In genomic region chr10:69715156-69715898, GRCh38 we compare ENCODE assay signal across 18 cellular contexts.
DNase-seq lines count a peak whose midpoint lies in the region; ATAC-seq and TF ChIP-seq lines count a peak whose summit lies in the region.
"Had no signal": no experiment of that assay in that cellular context is flagged by ENCODE, and none has a peak within 500 bp of the region (broad histone marks: within the 10 kb centered on the region; RNA-seq: fewer than 3 reads in every experiment).

No MANE protein-coding gene starts in this region.

- H3K4me3 ChIP-seq in AG04449 (ENCODE audit: low read depth, low read length): no peak overlapping the region
- H3K4me3 ChIP-seq: gastroesophageal sphincter, upper lobe of left lung had no signal

- ATAC-seq in HG02938 (IDR thresholded peaks at IDR 0.05; ENCODE audit: unreplicated experiment) (no peak), HG02885 (IDR thresholded peaks at IDR 0.05; ENCODE audit: poor library complexity, unreplicated experiment) (no peak), GM21786 (IDR thresholded peaks at IDR 0.05; ENCODE audit: unreplicated experiment) (no peak), HG02884 (IDR thresholded peaks at IDR 0.05; ENCODE audit: unreplicated experiment) (no peak)
- ATAC-seq: gastroesophageal sphincter; HCT116; Right ventricle myocardium inferior; stimulated activated naive B cell treated with anti-CD40 and anti-IgM and Interleukin-4, amounts not matched to agents 10 μg/mL and 1 μg/mL and 100 μg/mL, for 72 hours; T-cell had no signal

- no peak for TF ChIP-seq CTCF in AG04449 (IDR thresholded peaks at IDR 0.05; ENCODE audit: insufficient read depth, low read length, missing control alignments)

- CTCF ChIA-PET in AG04449 (lab: Yijun Ruan, JAX): interaction anchor here (0.7 to 9.0 kb wide), 25 partner anchors 8 to 307 kb away, joined by 3 to 214 read pairs (median 7); no protein-coding TSS in a partner anchor

- in situ Hi-C loops in SK-MEL-5 (cut with HindIII; ENCODE audit: low pct_unique_long_range_greater_than_20kb, low sequenced_read_pairs): no loop called here

- POLR2A ChIA-PET in AG04449 (lab: Yijun Ruan, JAX): no interaction called here

- DNase-seq in AG04449 (ENCODE audit: low read depth, low spot score) (peak; percentile 40), SK-MEL-5 (ENCODE audit: low read depth, low spot score) (peak; percentile 29), fibroblast of gingiva (ENCODE audit: low read depth) (peak; percentile 51), pons (ENCODE audit: low spot score) (peak; percentile 13)
- DNase-seq: activated CD4-positive, alpha-beta T cell treated with anti-CD3 and anti-CD28 coated beads, Interleukin-2, amount 50 U/mL, for 48 hours; activated T-cell treated with anti-CD3 and anti-CD28 coated beads, Interleukin-2, amount 50 U/mL, for 24 hours; cerebellar nuclear complex; NCI-H1694; stimulated activated naive B cell treated with anti-CD40 and anti-IgM and Interleukin-4, amounts not matched to agents 10 μg/mL and 1 μg/mL and 100 μg/mL, for 72 hours; T-cell; upper lobe of left lung had no signal
